In the genomic region with DNA sequence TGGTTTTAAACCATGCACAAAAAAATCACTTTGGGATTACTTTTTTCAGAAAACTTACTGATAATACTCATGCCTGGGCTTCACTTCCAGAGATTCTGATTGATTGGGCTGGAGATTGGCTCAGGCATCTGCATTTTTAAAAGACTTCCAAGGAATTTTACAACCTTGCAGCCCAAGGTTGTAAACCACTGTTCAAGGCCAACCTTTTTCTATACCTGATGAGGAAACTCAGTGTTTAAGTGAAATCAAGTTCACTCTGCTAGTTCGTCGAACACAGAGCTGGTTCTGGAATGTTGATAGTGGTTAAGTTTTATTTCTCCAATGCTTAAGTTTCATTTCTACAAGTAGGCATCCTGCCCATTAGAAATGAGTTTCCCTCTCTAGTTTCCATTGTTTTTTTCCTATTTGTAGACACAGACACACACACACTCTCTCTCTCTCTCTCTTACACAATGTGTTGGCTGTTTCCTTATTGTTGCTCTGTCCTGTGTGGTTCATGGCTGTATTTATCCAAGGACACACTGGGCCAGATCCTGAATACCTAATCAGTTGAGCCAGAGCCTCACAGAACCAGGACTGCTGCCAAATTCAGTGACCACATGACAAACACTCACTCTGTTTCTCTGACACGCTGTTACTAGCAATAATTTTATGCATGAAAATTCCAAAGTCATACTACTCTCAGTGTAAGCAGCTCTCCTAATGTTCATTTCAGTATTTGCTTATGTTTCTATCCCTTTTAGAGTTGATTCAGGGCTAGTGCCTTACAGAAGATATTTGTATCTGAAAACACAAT, we compare ENCODE assay signal across 1 cellular context.
A peak's percentile ranks its signal among the peaks of the same experiment; 100 is the strongest.
TF ChIP-seq lines count a peak whose summit lies in the region.

No MANE protein-coding gene starts in this region.

TF ChIP-seq in HepG2, 621 proteins besides CTCF, POLR2A, EP300 and RAD21 (continued from another document and continues in another):
- TF ChIP-seq, protein P1, sequence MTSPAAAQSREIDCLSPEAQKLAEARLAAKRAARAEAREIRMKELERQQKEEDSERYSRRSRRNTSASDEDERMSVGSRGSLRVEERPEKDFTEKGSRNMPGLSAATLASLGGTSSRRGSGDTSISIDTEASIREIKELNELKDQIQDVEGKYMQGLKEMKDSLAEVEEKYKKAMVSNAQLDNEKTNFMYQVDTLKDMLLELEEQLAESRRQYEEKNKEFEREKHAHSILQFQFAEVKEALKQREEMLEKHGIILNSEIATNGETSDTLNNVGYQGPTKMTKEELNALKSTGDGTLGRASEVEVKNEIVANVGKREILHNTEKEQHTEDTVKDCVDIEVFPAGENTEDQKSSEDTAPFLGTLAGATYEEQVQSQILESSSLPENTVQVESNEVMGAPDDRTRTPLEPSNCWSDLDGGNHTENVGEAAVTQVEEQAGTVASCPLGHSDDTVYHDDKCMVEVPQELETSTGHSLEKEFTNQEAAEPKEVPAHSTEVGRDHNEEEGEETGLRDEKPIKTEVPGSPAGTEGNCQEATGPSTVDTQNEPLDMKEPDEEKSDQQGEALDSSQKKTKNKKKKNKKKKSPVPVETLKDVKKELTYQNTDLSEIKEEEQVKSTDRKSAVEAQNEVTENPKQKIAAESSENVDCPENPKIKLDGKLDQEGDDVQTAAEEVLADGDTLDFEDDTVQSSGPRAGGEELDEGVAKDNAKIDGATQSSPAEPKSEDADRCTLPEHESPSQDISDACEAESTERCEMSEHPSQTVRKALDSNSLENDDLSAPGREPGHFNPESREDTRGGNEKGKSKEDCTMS (CRISPR knock-in tag; conservative IDR thresholded peaks at IDR 0.05): no peak
- TF ChIP-seq, protein P2, sequence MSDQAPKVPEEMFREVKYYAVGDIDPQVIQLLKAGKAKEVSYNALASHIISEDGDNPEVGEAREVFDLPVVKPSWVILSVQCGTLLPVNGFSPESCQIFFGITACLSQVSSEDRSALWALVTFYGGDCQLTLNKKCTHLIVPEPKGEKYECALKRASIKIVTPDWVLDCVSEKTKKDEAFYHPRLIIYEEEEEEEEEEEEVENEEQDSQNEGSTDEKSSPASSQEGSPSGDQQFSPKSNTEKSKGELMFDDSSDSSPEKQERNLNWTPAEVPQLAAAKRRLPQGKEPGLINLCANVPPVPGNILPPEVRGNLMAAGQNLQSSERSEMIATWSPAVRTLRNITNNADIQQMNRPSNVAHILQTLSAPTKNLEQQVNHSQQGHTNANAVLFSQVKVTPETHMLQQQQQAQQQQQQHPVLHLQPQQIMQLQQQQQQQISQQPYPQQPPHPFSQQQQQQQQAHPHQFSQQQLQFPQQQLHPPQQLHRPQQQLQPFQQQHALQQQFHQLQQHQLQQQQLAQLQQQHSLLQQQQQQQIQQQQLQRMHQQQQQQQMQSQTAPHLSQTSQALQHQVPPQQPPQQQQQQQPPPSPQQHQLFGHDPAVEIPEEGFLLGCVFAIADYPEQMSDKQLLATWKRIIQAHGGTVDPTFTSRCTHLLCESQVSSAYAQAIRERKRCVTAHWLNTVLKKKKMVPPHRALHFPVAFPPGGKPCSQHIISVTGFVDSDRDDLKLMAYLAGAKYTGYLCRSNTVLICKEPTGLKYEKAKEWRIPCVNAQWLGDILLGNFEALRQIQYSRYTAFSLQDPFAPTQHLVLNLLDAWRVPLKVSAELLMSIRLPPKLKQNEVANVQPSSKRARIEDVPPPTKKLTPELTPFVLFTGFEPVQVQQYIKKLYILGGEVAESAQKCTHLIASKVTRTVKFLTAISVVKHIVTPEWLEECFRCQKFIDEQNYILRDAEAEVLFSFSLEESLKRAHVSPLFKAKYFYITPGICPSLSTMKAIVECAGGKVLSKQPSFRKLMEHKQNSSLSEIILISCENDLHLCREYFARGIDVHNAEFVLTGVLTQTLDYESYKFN (CRISPR knock-in tag; conservative IDR thresholded peaks at IDR 0.05): peak; percentile 76
- TF ChIP-seq PHF8 (CRISPR knock-in tag; IDR thresholded peaks at IDR 0.05): peak; percentile 26; the same call in 1 of the 2 replicates
- no peak for TF ChIP-seq ZEB1 (IDR thresholded peaks at IDR 0.05; ENCODE audit: insufficient replicate concordance, low read depth)
- 0 out of 2 replicates have a peak, but pooled peaks have one; percentile 46 for TF ChIP-seq NFKBIZ (CRISPR knock-in tag; IDR thresholded peaks at IDR 0.05)
- no peak for TF ChIP-seq MTF2 (CRISPR knock-in tag; IDR thresholded peaks at IDR 0.05; ENCODE audit: borderline replicate concordance)
- TF ChIP-seq ZIK1 (CRISPR knock-in tag; IDR thresholded peaks at IDR 0.05; ENCODE audit: borderline replicate concordance, low read depth): no peak
- TF ChIP-seq, protein P3, sequence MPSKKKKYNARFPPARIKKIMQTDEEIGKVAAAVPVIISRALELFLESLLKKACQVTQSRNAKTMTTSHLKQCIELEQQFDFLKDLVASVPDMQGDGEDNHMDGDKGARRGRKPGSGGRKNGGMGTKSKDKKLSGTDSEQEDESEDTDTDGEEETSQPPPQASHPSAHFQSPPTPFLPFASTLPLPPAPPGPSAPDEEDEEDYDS (CRISPR knock-in tag; IDR thresholded peaks at IDR 0.05): peak; percentile 54; the same call in 1 of the 2 replicates
- TF ChIP-seq, protein P4, sequence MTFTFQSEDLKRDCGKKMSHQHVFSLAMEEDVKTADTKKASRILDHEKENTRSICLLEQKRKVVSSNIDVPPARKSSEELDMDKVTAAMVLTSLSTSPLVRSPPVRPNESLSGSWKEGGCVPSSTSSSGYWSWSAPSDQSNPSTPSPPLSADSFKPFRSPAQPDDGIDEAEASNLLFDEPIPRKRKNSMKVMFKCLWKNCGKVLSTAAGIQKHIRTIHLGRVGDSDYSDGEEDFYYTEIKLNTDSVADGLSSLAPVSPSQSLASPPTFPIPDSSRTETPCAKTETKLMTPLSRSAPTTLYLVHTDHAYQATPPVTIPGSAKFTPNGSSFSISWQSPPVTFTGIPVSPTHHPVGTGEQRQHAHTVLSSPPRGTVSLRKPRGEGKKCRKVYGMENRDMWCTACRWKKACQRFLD (CRISPR knock-in tag; IDR thresholded peaks at IDR 0.05; ENCODE audit: borderline replicate concordance): no peak
- TF ChIP-seq MTA1 (CRISPR knock-in tag; IDR thresholded peaks at IDR 0.05; ENCODE audit: borderline replicate concordance): no peak
- TF ChIP-seq, protein P5, sequence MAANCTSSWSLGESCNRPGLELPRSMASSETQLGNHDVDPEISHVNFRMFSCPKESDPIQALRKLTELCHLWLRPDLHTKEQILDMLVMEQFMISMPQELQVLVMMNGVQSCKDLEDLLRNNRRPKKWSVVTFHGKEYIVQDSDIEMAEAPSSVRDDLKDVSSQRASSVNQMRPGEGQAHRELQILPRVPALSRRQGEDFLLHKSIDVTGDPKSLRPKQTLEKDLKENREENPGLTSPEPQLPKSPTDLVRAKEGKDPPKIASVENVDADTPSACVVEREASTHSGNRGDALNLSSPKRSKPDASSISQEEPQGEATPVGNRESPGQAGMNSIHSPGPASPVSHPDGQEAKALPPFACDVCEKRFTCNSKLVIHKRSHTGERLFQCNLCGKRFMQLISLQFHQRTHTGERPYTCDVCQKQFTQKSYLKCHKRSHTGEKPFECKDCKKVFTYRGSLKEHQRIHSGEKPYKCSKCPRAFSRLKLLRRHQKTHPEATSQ (CRISPR knock-in tag; IDR thresholded peaks at IDR 0.05; ENCODE audit: borderline replicate concordance): no peak
- TF ChIP-seq KLF6 (CRISPR knock-in tag; IDR thresholded peaks at IDR 0.05): peak; percentile 73; the same call in 1 of the 2 replicates
- TF ChIP-seq, protein P6, sequence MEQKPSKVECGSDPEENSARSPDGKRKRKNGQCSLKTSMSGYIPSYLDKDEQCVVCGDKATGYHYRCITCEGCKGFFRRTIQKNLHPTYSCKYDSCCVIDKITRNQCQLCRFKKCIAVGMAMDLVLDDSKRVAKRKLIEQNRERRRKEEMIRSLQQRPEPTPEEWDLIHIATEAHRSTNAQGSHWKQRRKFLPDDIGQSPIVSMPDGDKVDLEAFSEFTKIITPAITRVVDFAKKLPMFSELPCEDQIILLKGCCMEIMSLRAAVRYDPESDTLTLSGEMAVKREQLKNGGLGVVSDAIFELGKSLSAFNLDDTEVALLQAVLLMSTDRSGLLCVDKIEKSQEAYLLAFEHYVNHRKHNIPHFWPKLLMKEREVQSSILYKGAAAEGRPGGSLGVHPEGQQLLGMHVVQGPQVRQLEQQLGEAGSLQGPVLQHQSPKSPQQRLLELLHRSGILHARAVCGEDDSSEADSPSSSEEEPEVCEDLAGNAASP (CRISPR knock-in tag; IDR thresholded peaks at IDR 0.05; ENCODE audit: borderline replicate concordance): peak; percentile 47; the same call in 1 of the 2 replicates
- TF ChIP-seq, protein P7, sequence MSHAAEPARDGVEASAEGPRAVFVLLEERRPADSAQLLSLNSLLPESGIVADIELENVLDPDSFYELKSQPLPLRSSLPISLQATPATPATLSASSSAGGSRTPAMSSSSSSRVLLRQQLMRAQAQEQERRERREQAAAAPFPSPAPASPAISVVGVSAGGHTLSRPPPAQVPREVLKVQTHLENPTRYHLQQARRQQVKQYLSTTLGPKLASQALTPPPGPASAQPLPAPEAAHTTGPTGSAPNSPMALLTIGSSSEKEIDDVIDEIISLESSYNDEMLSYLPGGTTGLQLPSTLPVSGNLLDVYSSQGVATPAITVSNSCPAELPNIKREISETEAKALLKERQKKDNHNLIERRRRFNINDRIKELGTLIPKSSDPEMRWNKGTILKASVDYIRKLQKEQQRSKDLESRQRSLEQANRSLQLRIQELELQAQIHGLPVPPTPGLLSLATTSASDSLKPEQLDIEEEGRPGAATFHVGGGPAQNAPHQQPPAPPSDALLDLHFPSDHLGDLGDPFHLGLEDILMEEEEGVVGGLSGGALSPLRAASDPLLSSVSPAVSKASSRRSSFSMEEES (CRISPR knock-in tag; IDR thresholded peaks at IDR 0.05): peak; percentile 77; the same call in 1 of the 2 replicates
- TF ChIP-seq FOXA3 (CRISPR knock-in tag; IDR thresholded peaks at IDR 0.05): peak; percentile 92
- peak; percentile 95 for TF ChIP-seq FOXO1 (CRISPR knock-in tag; IDR thresholded peaks at IDR 0.05)
- peak; percentile 64 for TF ChIP-seq HHEX (CRISPR knock-in tag; IDR thresholded peaks at IDR 0.05)
- TF ChIP-seq ETV6 (CRISPR knock-in tag; conservative IDR thresholded peaks at IDR 0.05): no peak
- TF ChIP-seq, protein P8, sequence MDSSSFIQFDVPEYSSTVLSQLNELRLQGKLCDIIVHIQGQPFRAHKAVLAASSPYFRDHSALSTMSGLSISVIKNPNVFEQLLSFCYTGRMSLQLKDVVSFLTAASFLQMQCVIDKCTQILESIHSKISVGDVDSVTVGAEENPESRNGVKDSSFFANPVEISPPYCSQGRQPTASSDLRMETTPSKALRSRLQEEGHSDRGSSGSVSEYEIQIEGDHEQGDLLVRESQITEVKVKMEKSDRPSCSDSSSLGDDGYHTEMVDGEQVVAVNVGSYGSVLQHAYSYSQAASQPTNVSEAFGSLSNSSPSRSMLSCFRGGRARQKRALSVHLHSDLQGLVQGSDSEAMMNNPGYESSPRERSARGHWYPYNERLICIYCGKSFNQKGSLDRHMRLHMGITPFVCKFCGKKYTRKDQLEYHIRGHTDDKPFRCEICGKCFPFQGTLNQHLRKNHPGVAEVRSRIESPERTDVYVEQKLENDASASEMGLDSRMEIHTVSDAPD (CRISPR knock-in tag; IDR thresholded peaks at IDR 0.05): peak; percentile 98
- TF ChIP-seq, protein P9, sequence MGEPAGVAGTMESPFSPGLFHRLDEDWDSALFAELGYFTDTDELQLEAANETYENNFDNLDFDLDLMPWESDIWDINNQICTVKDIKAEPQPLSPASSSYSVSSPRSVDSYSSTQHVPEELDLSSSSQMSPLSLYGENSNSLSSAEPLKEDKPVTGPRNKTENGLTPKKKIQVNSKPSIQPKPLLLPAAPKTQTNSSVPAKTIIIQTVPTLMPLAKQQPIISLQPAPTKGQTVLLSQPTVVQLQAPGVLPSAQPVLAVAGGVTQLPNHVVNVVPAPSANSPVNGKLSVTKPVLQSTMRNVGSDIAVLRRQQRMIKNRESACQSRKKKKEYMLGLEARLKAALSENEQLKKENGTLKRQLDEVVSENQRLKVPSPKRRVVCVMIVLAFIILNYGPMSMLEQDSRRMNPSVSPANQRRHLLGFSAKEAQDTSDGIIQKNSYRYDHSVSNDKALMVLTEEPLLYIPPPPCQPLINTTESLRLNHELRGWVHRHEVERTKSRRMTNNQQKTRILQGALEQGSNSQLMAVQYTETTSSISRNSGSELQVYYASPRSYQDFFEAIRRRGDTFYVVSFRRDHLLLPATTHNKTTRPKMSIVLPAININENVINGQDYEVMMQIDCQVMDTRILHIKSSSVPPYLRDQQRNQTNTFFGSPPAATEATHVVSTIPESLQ (CRISPR knock-in tag; conservative IDR thresholded peaks at IDR 0.05): no peak
- TF ChIP-seq, protein P10, sequence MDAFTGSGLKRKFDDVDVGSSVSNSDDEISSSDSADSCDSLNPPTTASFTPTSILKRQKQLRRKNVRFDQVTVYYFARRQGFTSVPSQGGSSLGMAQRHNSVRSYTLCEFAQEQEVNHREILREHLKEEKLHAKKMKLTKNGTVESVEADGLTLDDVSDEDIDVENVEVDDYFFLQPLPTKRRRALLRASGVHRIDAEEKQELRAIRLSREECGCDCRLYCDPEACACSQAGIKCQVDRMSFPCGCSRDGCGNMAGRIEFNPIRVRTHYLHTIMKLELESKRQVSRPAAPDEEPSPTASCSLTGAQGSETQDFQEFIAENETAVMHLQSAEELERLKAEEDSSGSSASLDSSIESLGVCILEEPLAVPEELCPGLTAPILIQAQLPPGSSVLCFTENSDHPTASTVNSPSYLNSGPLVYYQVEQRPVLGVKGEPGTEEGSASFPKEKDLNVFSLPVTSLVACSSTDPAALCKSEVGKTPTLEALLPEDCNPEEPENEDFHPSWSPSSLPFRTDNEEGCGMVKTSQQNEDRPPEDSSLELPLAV (CRISPR knock-in tag; conservative IDR thresholded peaks at IDR 0.05; ENCODE audit: low read depth): no peak
- TF ChIP-seq, protein P11, sequence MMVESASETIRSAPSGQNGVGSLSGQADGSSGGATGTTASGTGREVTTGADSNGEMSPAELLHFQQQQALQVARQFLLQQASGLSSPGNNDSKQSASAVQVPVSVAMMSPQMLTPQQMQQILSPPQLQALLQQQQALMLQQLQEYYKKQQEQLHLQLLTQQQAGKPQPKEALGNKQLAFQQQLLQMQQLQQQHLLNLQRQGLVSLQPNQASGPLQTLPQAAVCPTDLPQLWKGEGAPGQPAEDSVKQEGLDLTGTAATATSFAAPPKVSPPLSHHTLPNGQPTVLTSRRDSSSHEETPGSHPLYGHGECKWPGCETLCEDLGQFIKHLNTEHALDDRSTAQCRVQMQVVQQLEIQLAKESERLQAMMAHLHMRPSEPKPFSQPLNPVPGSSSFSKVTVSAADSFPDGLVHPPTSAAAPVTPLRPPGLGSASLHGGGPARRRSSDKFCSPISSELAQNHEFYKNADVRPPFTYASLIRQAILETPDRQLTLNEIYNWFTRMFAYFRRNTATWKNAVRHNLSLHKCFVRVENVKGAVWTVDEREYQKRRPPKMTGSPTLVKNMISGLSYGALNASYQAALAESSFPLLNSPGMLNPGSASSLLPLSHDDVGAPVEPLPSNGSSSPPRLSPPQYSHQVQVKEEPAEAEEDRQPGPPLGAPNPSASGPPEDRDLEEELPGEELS (CRISPR knock-in tag; IDR thresholded peaks at IDR 0.05): peak; percentile 97
- TF ChIP-seq ZNF83 (CRISPR knock-in tag; IDR thresholded peaks at IDR 0.05; ENCODE audit: borderline replicate concordance): no peak
- no peak; the same call in 1 of the 2 replicates for TF ChIP-seq ZNF205 (CRISPR knock-in tag; IDR thresholded peaks at IDR 0.05)
- TF ChIP-seq ZBTB42 (CRISPR knock-in tag; IDR thresholded peaks at IDR 0.05): no peak
